1 cellular context compared by ENCODE assay signal in the genomic region with DNA sequence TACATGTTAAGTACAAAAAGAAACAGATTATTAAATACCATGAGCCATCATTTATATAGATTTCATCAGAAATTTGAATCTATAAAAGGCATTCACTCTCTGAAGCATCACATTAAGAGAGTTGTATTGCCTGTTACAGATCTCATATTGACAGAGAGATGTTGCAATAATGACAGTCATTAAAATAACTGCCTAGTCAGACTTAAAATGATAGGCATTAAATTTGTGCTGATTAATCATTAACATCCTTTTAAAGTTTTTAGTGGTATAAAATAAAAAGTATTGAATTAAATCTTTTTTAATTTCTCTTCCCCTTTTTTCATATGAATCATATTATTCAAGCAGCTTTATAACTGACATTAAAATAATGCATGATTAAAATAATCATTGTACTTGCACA.
TF ChIP-seq lines count a peak whose summit lies in the region.

No MANE protein-coding gene starts in this region.

TF ChIP-seq in K562, 482 proteins besides CTCF, POLR2A, EP300 and RAD21 (continued from another document):
- TF ChIP-seq CEBPG (CRISPR knock-in tag; IDR thresholded peaks at IDR 0.05) (no peak), CEBPG (tag; conservative IDR thresholded peaks at IDR 0.05 in 1 of 2, IDR thresholded peaks at IDR 0.05 in 1 of 2) (0 out of 4 replicates have a peak, but pooled peaks of 1 of the 2 experiments have one; percentile 11), NR3C1 (CRISPR knock-in tag; IDR thresholded peaks at IDR 0.05) (no peak), POU5F1 (IDR thresholded peaks at IDR 0.05; ENCODE audit: borderline replicate concordance, low read depth, low read length, partially characterized antibody) (no peak)
